25 cellular contexts compared by ENCODE assay signal in the genomic region with DNA sequence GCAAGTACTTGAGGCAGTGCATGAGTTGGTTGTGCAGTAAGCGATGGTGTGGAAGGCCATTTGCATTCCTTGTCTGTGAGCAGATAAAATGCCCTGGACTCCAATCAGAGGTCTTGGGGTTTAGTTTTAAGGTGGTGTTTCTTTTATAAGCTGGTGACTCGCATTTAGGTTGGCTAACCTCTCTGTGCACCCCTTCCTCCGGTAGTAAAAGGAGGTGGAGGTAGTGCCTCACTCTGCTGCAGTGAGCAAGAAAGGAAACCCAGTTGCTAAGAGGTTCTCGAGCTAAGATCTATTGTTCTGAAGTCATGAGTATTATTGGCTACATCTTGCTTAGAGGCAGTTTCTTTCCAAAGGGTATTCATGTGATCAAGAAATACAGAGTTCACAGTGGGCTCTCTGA.
"Had no signal": no experiment of that assay in that cellular context is flagged by ENCODE, and none has a peak within 500 bp of the region (broad histone marks: within the 10 kb centered on the region; RNA-seq: fewer than 3 reads in every experiment).

No MANE protein-coding gene starts in this region.

- H3K4me3 Mint-ChIP-seq: activated B cell treated with CpG ODN at 0.5 μM for 24 hours; activated CD4-positive, alpha-beta T cell treated with anti-CD3 and anti-CD28 coated beads for 36 hours; activated CD8-positive, alpha-beta memory T cell treated with anti-CD3 and anti-CD28 coated beads, Interleukin-2, amount 10 ng/mL, durations not matched to agents 7 days and 5 days; activated naive CD8-positive, alpha-beta T cell treated with anti-CD3 and anti-CD28 coated beads, Interleukin-2, amount 10 ng/mL, durations not matched to agents 7 days and 5 days had no signal

- H3K9me3 ChIP-seq: colonic mucosa, esophagus squamous epithelium, gastroesophageal sphincter, heart left ventricle, sigmoid colon, thyroid gland had no signal

- H3K4me1 ChIP-seq: colonic mucosa, esophagus squamous epithelium, thyroid gland had no signal

- ATAC-seq: activated CD4-positive, alpha-beta T cell treated with anti-CD3 and anti-CD28 coated beads for 36 hours; activated CD8-positive, alpha-beta memory T cell treated with anti-CD3 and anti-CD28 coated beads, Interleukin-2, amount 10 ng/mL, durations not matched to agents 7 days and 5 days; gastroesophageal sphincter; heart left ventricle; left ventricle myocardium superior had no signal

- H3K27ac Mint-ChIP-seq: activated B cell treated with CpG ODN at 0.5 μM for 24 hours; activated CD4-positive, alpha-beta T cell treated with anti-CD3 and anti-CD28 coated beads for 36 hours; activated CD8-positive, alpha-beta memory T cell treated with anti-CD3 and anti-CD28 coated beads, Interleukin-2, amount 10 ng/mL, durations not matched to agents 7 days and 5 days; activated naive CD8-positive, alpha-beta T cell treated with anti-CD3 and anti-CD28 coated beads, Interleukin-2, amount 10 ng/mL, durations not matched to agents 7 days and 5 days had no signal

- H3K4me3 ChIP-seq: colonic mucosa, dorsolateral prefrontal cortex, esophagus squamous epithelium, gastroesophageal sphincter, heart left ventricle, sigmoid colon, smooth muscle cell, thyroid gland had no signal

- H3K27me3 ChIP-seq: colonic mucosa, dorsolateral prefrontal cortex, esophagus squamous epithelium, gastroesophageal sphincter, heart left ventricle, sigmoid colon, thyroid gland had no signal

- DNase-seq: activated B cell treated with CpG ODN at 0.5 μM for 24 hours; activated CD4-positive, alpha-beta T cell treated with anti-CD3 and anti-CD28 coated beads for 36 hours; activated CD4-positive, alpha-beta T cell treated with anti-CD3 and anti-CD28 coated beads, Interleukin-2, amount 50 U/mL, for 4 hours; activated CD8-positive, alpha-beta memory T cell treated with anti-CD3 and anti-CD28 coated beads, Interleukin-2, amount 10 ng/mL, durations not matched to agents 7 days and 5 days; activated gamma-delta T cell treated with Interleukin-2 at 50 U/mL for 16 hours; activated naive CD8-positive, alpha-beta T cell treated with anti-CD3 and anti-CD28 coated beads, Interleukin-2, amount 10 ng/mL, durations not matched to agents 7 days and 5 days; activated T-cell treated with anti-CD3 and anti-CD28 coated beads for 4 hours; amniotic stem cell; colonic mucosa; dorsolateral prefrontal cortex; esophagus squamous epithelium; heart left ventricle; left ventricle myocardium superior; mammary epithelial cell; midbrain; nucleus accumbens; posterior cingulate gyrus; sigmoid colon; stimulated activated CD4-positive, alpha-beta T cell treated with anti-CD3 and anti-CD28 coated beads, Interleukin-15, amount 100 ng/mL, for 24 hours; stimulated activated naive CD4-positive, alpha-beta T cell; substantia nigra; T1000; thyroid gland had no signal

- H3K9me3 Mint-ChIP-seq: activated B cell treated with CpG ODN at 0.5 μM for 24 hours; activated naive CD8-positive, alpha-beta T cell treated with anti-CD3 and anti-CD28 coated beads, Interleukin-2, amount 10 ng/mL, durations not matched to agents 7 days and 5 days had no signal

- H3K4me1 Mint-ChIP-seq: activated B cell treated with CpG ODN at 0.5 μM for 24 hours had no signal

- H3K27me3 Mint-ChIP-seq: activated B cell treated with CpG ODN at 0.5 μM for 24 hours; activated CD4-positive, alpha-beta T cell treated with anti-CD3 and anti-CD28 coated beads for 36 hours; activated CD8-positive, alpha-beta memory T cell treated with anti-CD3 and anti-CD28 coated beads, Interleukin-2, amount 10 ng/mL, durations not matched to agents 7 days and 5 days; activated naive CD8-positive, alpha-beta T cell treated with anti-CD3 and anti-CD28 coated beads, Interleukin-2, amount 10 ng/mL, durations not matched to agents 7 days and 5 days had no signal
